Comparison of ENCODE assay signal across 12 cellular contexts in the genomic region with DNA sequence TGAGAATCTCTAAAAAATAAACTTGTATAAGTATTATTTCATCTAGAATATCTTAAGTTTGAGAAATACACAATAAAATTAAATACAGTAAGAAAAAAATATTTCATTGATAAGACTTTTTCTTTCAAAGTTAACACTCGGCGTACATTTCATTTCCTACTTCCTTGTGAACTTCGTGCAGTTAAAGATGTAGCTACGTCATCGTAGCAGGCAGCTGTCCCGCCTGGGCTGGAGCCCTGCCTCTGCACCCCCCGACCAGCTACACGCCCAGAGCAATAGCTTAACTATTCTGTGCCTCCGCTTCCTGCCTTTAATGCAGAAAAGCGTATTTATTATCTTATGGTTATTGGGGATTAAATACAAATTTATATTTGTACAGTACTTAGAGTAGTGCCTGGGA.
"Had no signal": no experiment of that assay in that cellular context is flagged by ENCODE, and none has a peak within 500 bp of the region (broad histone marks: within the 10 kb centered on the region; RNA-seq: fewer than 3 reads in every experiment).

No MANE protein-coding gene starts in this region.

- H3K4me3 Mint-ChIP-seq: activated B cell treated with CpG ODN at 0.5 μM for 24 hours; activated CD4-positive, alpha-beta T cell treated with anti-CD3 and anti-CD28 coated beads, Interleukin-2, amount 10 ng/mL, durations not matched to agents 24 days and 14 days; activated naive CD4-positive, alpha-beta T cell treated with anti-CD3 and anti-CD28 coated beads, Interleukin-2, amount 10 ng/mL, durations not matched to agents 7 days and 5 days; dendritic cell treated with granulocyte-macrophage colony-stimulating factor and Interleukin-4, amounts not matched to agents 40 ng/mL and 50 ng/mL, for 4 days; immature natural killer cell; memory B cell; stimulated activated naive CD8-positive, alpha-beta T cell treated with anti-CD3 and anti-CD28 coated beads, Interleukin-15, amount 100 ng/mL, for 72 hours had no signal

- H3K27ac Mint-ChIP-seq: activated B cell treated with CpG ODN at 0.5 μM for 24 hours; activated CD4-positive, alpha-beta T cell treated with anti-CD3 and anti-CD28 coated beads, Interleukin-2, amount 10 ng/mL, durations not matched to agents 24 days and 14 days; activated naive CD4-positive, alpha-beta T cell treated with anti-CD3 and anti-CD28 coated beads, Interleukin-2, amount 10 ng/mL, durations not matched to agents 7 days and 5 days; dendritic cell treated with granulocyte-macrophage colony-stimulating factor and Interleukin-4, amounts not matched to agents 40 ng/mL and 50 ng/mL, for 4 days; immature natural killer cell; memory B cell had no signal

- H3K9me3 Mint-ChIP-seq: activated B cell treated with CpG ODN at 0.5 μM for 24 hours; activated CD4-positive, alpha-beta T cell treated with anti-CD3 and anti-CD28 coated beads, Interleukin-2, amount 10 ng/mL, durations not matched to agents 24 days and 14 days; activated naive CD4-positive, alpha-beta T cell treated with anti-CD3 and anti-CD28 coated beads, Interleukin-2, amount 10 ng/mL, durations not matched to agents 7 days and 5 days; dendritic cell treated with granulocyte-macrophage colony-stimulating factor and Interleukin-4, amounts not matched to agents 40 ng/mL and 50 ng/mL, for 4 days; immature natural killer cell; memory B cell; stimulated activated naive CD8-positive, alpha-beta T cell treated with anti-CD3 and anti-CD28 coated beads, Interleukin-15, amount 100 ng/mL, for 72 hours had no signal

- FAIRE-seq: urothelium cell line had no signal

- ATAC-seq: SK-N-SH treated with all-trans-retinoic acid at 6 μM for 48 hours; stimulated activated naive CD8-positive, alpha-beta T cell treated with anti-CD3 and anti-CD28 coated beads, Interleukin-15, amount 100 ng/mL, for 72 hours had no signal

- H3K27me3 Mint-ChIP-seq: activated B cell treated with CpG ODN at 0.5 μM for 24 hours; activated CD4-positive, alpha-beta T cell treated with anti-CD3 and anti-CD28 coated beads, Interleukin-2, amount 10 ng/mL, durations not matched to agents 24 days and 14 days; activated naive CD4-positive, alpha-beta T cell treated with anti-CD3 and anti-CD28 coated beads, Interleukin-2, amount 10 ng/mL, durations not matched to agents 7 days and 5 days; dendritic cell treated with granulocyte-macrophage colony-stimulating factor and Interleukin-4, amounts not matched to agents 40 ng/mL and 50 ng/mL, for 4 days; memory B cell; stimulated activated naive CD8-positive, alpha-beta T cell treated with anti-CD3 and anti-CD28 coated beads, Interleukin-15, amount 100 ng/mL, for 72 hours had no signal

- H3K9me3 ChIP-seq: thoracic aorta had no signal

- H3K27ac ChIP-seq: thoracic aorta had no signal

- DNase-seq: activated B cell treated with CpG ODN at 0.5 μM for 24 hours; activated CD4-positive, alpha-beta T cell treated with anti-CD3 and anti-CD28 coated beads, Interleukin-2, amount 10 ng/mL, durations not matched to agents 24 days and 14 days; activated naive CD4-positive, alpha-beta T cell treated with anti-CD3 and anti-CD28 coated beads, Interleukin-2, amount 10 ng/mL, durations not matched to agents 7 days and 5 days; central memory CD4-positive, alpha-beta T cell; immature natural killer cell; stimulated activated CD4-positive, alpha-beta T cell treated with anti-CD3 and anti-CD28 coated beads, Interleukin-2, amount 100 ng/mL, for 48 hours; stimulated activated naive CD8-positive, alpha-beta T cell treated with anti-CD3 and anti-CD28 coated beads, Interleukin-15, amount 100 ng/mL, for 72 hours had no signal

- H3K4me3 ChIP-seq: thoracic aorta had no signal
